In genomic region chr7:151481650-151482505, GRCh38 we compare ENCODE assay signal across 21 cellular contexts. TPM values are rescaled to one million over a fixed set of nuclear protein-coding genes. Genes with fewer than 3 reads are reported as not detected.
DNase-seq lines count a peak whose midpoint lies in the region; ATAC-seq, FAIRE-seq and TF ChIP-seq lines count a peak whose summit lies in the region.
"Had no signal": no experiment of that assay in that cellular context is flagged by ENCODE, and none has a peak within 500 bp of the region (broad histone marks: within the 10 kb centered on the region; RNA-seq: fewer than 3 reads in every experiment).

No MANE protein-coding gene starts in this region.

- peaks cover 98% of the 10 kb centered on the region for H3K79me2 ChIP-seq in PC-9 (ENCODE audit: low read depth)

- TF ChIP-seq CTCF in PC-9 (conservative IDR thresholded peaks at IDR 0.05) (no peak), D721Med (IDR thresholded peaks at IDR 0.05; ENCODE audit: insufficient read depth, missing control alignments) (no peak), RWPE1 (conservative IDR thresholded peaks at IDR 0.05; ENCODE audit: low read depth) (no peak)

- H2AFZ ChIP-seq in PC-9 = no peak overlapping the region
- H2AFZ ChIP-seq: GM23248 had no signal

- no peaks in the 10 kb centered on the region for H3K9me3 Mint-ChIP-seq in activated T-helper 1 cell treated with anti-CD3 and anti-CD28 coated beads, Interleukin-12 subunit alpha, Interleukin-12 subunit beta, Interleukin-2, Interleukin-4 antibody, amounts not matched to agents 30 ng/mL and 10 ng/mL and 1 ng/mL, durations not matched to agents 14 hours and 24 hours and 36 hours
- H3K9me3 Mint-ChIP-seq: CD8-positive, alpha-beta T cell had no signal

- peaks cover 36% of the 10 kb centered on the region for H3F3A ChIP-seq in PC-9 (ENCODE audit: insufficient read depth, low read depth)

- H4K20me1 ChIP-seq in PC-9 (ENCODE audit: insufficient read depth) = peaks cover 26% of the 10 kb centered on the region

- no peaks in the 10 kb centered on the region for H3K9me3 ChIP-seq in PC-9 (ENCODE audit: insufficient read depth, low read depth)
- H3K9me3 ChIP-seq: thoracic aorta had no signal

- no peak for DNase-seq in activated T-helper 1 cell treated with anti-CD3 and anti-CD28 coated beads, Interleukin-12 subunit alpha, Interleukin-12 subunit beta, Interleukin-2, Interleukin-4 antibody, amounts not matched to agents 30 ng/mL and 10 ng/mL and 1 ng/mL, durations not matched to agents 14 hours and 24 hours and 36 hours (ENCODE audit: low spot score)
- DNase-seq in myocyte (ENCODE audit: low read depth) (peak; percentile 20), hepatic stellate cell (ENCODE audit: low spot score) (no peak), PC-9 (no peak), D721Med (ENCODE audit: insufficient read length, low spot score) (no peak), RWPE1 (ENCODE audit: low spot score) (no peak)
- DNase-seq: activated CD4-positive, alpha-beta T cell treated with anti-CD3 and anti-CD28 coated beads for 48 hours; activated gamma-delta T cell; amygdala; caudate nucleus; CD8-positive, alpha-beta T cell; DMS79; GM23248; left colon; midbrain; NCI-H1048; NCI-H2029 treated with DMSO at 0.1 percent for 48 hours; NCI-H446 treated with DMSO at 0.1 percent for 48 hours had no signal

- no peak for FAIRE-seq in D721Med (lab: Jason Lieb, UNC)

- no peak overlapping the region for H3K4me3 ChIP-seq in PC-9
- H3K4me3 ChIP-seq: GM23248, thoracic aorta had no signal

- H3K4me3 Mint-ChIP-seq in activated T-helper 1 cell treated with anti-CD3 and anti-CD28 coated beads, Interleukin-12 subunit alpha, Interleukin-12 subunit beta, Interleukin-2, Interleukin-4 antibody, amounts not matched to agents 30 ng/mL and 10 ng/mL and 1 ng/mL, durations not matched to agents 14 hours and 24 hours and 36 hours = no peak overlapping the region
- H3K4me3 Mint-ChIP-seq: CD8-positive, alpha-beta T cell had no signal

- intact Hi-C loops in activated T-helper 1 cell treated with anti-CD3 and anti-CD28 coated beads, Interleukin-12 subunit alpha, Interleukin-12 subunit beta, Interleukin-2, Interleukin-4 antibody, amounts not matched to agents 30 ng/mL and 10 ng/mL and 1 ng/mL, durations not matched to agents 14 hours and 24 hours and 36 hours (cut with micrococcal nuclease) = no loop called here
- intact Hi-C loops in PC-9 (cut with micrococcal nuclease; ENCODE audit: unreplicated experiment) = no loop called here

- peak; percentile 66 for ATAC-seq in GM18502 (IDR thresholded peaks at IDR 0.05; ENCODE audit: poor library complexity, unreplicated experiment)
- peak; percentile 54 for ATAC-seq in GM21390 (IDR thresholded peaks at IDR 0.05; ENCODE audit: unreplicated experiment)
- ATAC-seq: CD8-positive, alpha-beta T cell; left colon had no signal

- POLR2A ChIA-PET in PC-9 (lab: Charles Lee; ENCODE audit: unreplicated experiment) = no interaction called here
- POLR2A ChIA-PET in RWPE1 (lab: Yijun Ruan, JAX; ENCODE audit: low non-redundant PET) = no interaction called here

- H3K36me3 ChIP-seq in PC-9 (ENCODE audit: low read depth) = peaks cover 65% of the 10 kb centered on the region

- H3K27ac Mint-ChIP-seq in activated T-helper 1 cell treated with anti-CD3 and anti-CD28 coated beads, Interleukin-12 subunit alpha, Interleukin-12 subunit beta, Interleukin-2, Interleukin-4 antibody, amounts not matched to agents 30 ng/mL and 10 ng/mL and 1 ng/mL, durations not matched to agents 14 hours and 24 hours and 36 hours = peak overlapping the region; percentile 14
- H3K27ac Mint-ChIP-seq: CD8-positive, alpha-beta T cell had no signal

- H3K27me3 Mint-ChIP-seq in activated T-helper 1 cell treated with anti-CD3 and anti-CD28 coated beads, Interleukin-12 subunit alpha, Interleukin-12 subunit beta, Interleukin-2, Interleukin-4 antibody, amounts not matched to agents 30 ng/mL and 10 ng/mL and 1 ng/mL, durations not matched to agents 14 hours and 24 hours and 36 hours (ENCODE audit: insufficient read depth) = peaks cover 1% of the 10 kb centered on the region

- peaks cover 42% of the 10 kb centered on the region for H3K4me1 ChIP-seq in PC-9 (replicated peaks; ENCODE audit: insufficient read depth)

- peaks cover 37% of the 10 kb centered on the region for H3K4me1 Mint-ChIP-seq in activated T-helper 1 cell treated with anti-CD3 and anti-CD28 coated beads, Interleukin-12 subunit alpha, Interleukin-12 subunit beta, Interleukin-2, Interleukin-4 antibody, amounts not matched to agents 30 ng/mL and 10 ng/mL and 1 ng/mL, durations not matched to agents 14 hours and 24 hours and 36 hours (ENCODE audit: low read depth)

- H3K27me3 ChIP-seq in PC-9 (ENCODE audit: insufficient read depth, low read depth) = no peaks in the 10 kb centered on the region

- CTCF ChIA-PET in PC-9 (lab: Charles Lee) = no interaction called here
- CTCF ChIA-PET in RWPE1 (lab: Yijun Ruan, JAX) = no interaction called here

- H3K27ac ChIP-seq in PC-9 (no peak overlapping the region), RWPE1 (no peak overlapping the region)
- H3K27ac ChIP-seq: GM23248, thoracic aorta had no signal

- peaks cover 37% of the 10 kb centered on the region for H3K36me3 Mint-ChIP-seq in activated T-helper 1 cell treated with anti-CD3 and anti-CD28 coated beads, Interleukin-12 subunit alpha, Interleukin-12 subunit beta, Interleukin-2, Interleukin-4 antibody, amounts not matched to agents 30 ng/mL and 10 ng/mL and 1 ng/mL, durations not matched to agents 14 hours and 24 hours and 36 hours (ENCODE audit: low read depth)

- H3K4me2 ChIP-seq in PC-9 = no peak overlapping the region

- no TSS peak for BruUV-seq in PC-9 (replicated peaks; lab: Mats Ljungman, UMichigan)

- H3K9me2 ChIP-seq in PC-9 (ENCODE audit: insufficient read depth) = no peaks in the 10 kb centered on the region

RNA-seq across cellular contexts. Expression of gene RHEB, which starts 37.8 kb away (rescaled TPM):
- 62.5 and 65.5 TPM in 2 replicates for total RNA-seq in activated T-helper 1 cell treated with anti-CD3 and anti-CD28 coated beads, Interleukin-12 subunit alpha, Interleukin-12 subunit beta, Interleukin-2, Interleukin-4 antibody, amounts not matched to agents 30 ng/mL and 10 ng/mL and 1 ng/mL, durations not matched to agents 14 hours and 24 hours and 36 hours
- total RNA-seq in myocyte = 106 and 114 TPM in 2 replicates
- polyA plus RNA-seq in myocyte (2012) = 133 TPM
- total RNA-seq in PC-9 (2021) = 201 and 202 TPM in 2 replicates

RNA-seq across cellular contexts. Expression of gene CRYGN, which starts 41.9 kb away (rescaled TPM):
- 0.22 TPM in 1 of 2 replicates, not detected in the other for total RNA-seq in activated T-helper 1 cell treated with anti-CD3 and anti-CD28 coated beads, Interleukin-12 subunit alpha, Interleukin-12 subunit beta, Interleukin-2, Interleukin-4 antibody, amounts not matched to agents 30 ng/mL and 10 ng/mL and 1 ng/mL, durations not matched to agents 14 hours and 24 hours and 36 hours
- total RNA-seq in myocyte (0.16 TPM in 1 of 2 replicates, not detected in the other), PC-9 (2021) (1.0 and 1.2 TPM in 2 replicates)
- polyA plus RNA-seq in myocyte (2012) = 0.06 TPM
- total RNA-seq: CD8-positive, alpha-beta T cell; GM23248 had no signal
- polyA plus RNA-seq: GM23248 had no signal
